8 cellular contexts compared by ENCODE assay signal in the genomic region with DNA sequence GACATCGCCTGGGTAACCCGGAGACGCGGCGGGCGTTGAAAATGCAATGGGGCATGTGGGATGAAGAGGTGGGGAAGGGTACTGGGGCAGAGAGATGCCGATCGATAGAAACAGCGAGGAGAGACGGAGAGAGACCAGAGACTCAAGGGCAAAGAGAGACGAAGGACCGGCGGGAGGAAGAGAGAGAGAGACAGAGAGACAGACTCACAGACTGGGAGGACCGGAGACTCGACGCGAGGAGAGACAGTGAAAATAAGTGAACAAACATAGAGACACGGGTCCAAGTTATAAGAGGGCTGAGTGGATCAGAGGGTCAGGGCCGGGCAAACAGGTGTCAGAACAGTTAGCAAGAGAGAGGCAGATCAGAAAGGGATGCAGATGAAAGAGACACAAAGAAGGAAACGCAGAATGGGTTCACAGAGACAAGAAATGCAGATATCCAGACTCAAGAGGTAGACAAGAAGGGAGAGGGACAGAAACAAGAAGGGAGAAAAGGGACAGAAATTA. TPM values are rescaled to one million over a fixed set of nuclear protein-coding genes. Genes with fewer than 3 reads are reported as not detected.
A peak's percentile ranks its signal among the peaks of the same experiment; 100 is the strongest.
DNase-seq lines count a peak whose midpoint lies in the region; ATAC-seq, FAIRE-seq and TF ChIP-seq lines count a peak whose summit lies in the region.

No MANE protein-coding gene starts in this region.

- peak overlapping the region; percentile 58 for H3K4me3 ChIP-seq in AG09309 (ENCODE audit: control insufficient read depth, low read depth, low read length)

- H3K4me3 Mint-ChIP-seq in naive B cell: peak overlapping the region; percentile 85 to 100 (median 99)

- H3K9me3 Mint-ChIP-seq in naive B cell: peaks cover 0 to 9% (median 0%) of the 10 kb centered on the region in 7 donors

- peaks cover 0 to 3% of the 10 kb centered on the region in 2 donors for H3K36me3 Mint-ChIP-seq in naive B cell

- FAIRE-seq in GM19239 (lab: Jason Lieb, UNC): no peak

- peaks cover 29% of the 10 kb centered on the region for H3K36me3 ChIP-seq in KOPT-K1 (ENCODE audit: insufficient read depth, low read length)

- ATAC-seq in naive B cell (ENCODE audit: low read depth in 2 of 2) (no peak), HG02759 (IDR thresholded peaks at IDR 0.05; ENCODE audit: unreplicated experiment) (no peak)

- DNase-seq in AG09309 (ENCODE audit: low read depth) (no peak), naive B cell (no peak), cerebellar cortex (ENCODE audit: low spot score) (no peak), GM20000 (ENCODE audit: low spot score) (no peak), GM19239 (ENCODE audit: insufficient read length, low spot score) (no peak)

- H3K4me1 Mint-ChIP-seq in naive B cell: peaks cover 47 to 61% (median 60%) of the 10 kb centered on the region in 3 donors

- H3K27ac ChIP-seq in KOPT-K1 (ENCODE audit: low read depth, low read length, poor library complexity, severe bottlenecking) (peak overlapping the region; percentile 94), cingulate gyrus (ENCODE audit: low read depth, low read length) (peak overlapping the region; percentile 99)

- no peaks in the 10 kb centered on the region for H3K9me3 ChIP-seq in KOPT-K1 (ENCODE audit: insufficient read depth, low read length, poor library complexity, severe bottlenecking)

- peak overlapping the region; percentile 98 to 100 (median 100) for H3K27ac Mint-ChIP-seq in naive B cell

- TF ChIP-seq CTCF in AG09309 (IDR thresholded peaks at IDR 0.05; ENCODE audit: control insufficient read depth, insufficient read depth, low read depth, low read length, missing control alignments): no peak
- no peak for TF ChIP-seq CTCF in GM20000 (IDR thresholded peaks at IDR 0.05; ENCODE audit: extremely low read depth, missing control alignments)

- H3K27me3 Mint-ChIP-seq in naive B cell: no peaks in the 10 kb centered on the region

RNA-seq across cellular contexts. Expression of gene MZF1, which starts 0.6 kb away (rescaled TPM):
- polyA plus RNA-seq in naive B cell (ENCODE audit: low read depth in 6 of 6): 10 to 100 TPM in 2 of 6 donors, 1 to 10 TPM in 4; 6.6 to 14.8 (median 9.3) TPM

RNA-seq across cellular contexts. Expression of gene UBE2M, which starts 15.3 kb away (rescaled TPM):
- 10 to 100 TPM; 10.8 to 24.2 (median 16.8) TPM for polyA plus RNA-seq in naive B cell (ENCODE audit: low read depth in 6 of 6)

RNA-seq across cellular contexts. Expression of gene CHMP2A, which starts 18.8 kb away (rescaled TPM):
- 100 to 1,000 TPM; 109 to 169 (median 122) TPM for polyA plus RNA-seq in naive B cell (ENCODE audit: low read depth in 6 of 6)

RNA-seq across cellular contexts. Expression of gene TRIM28, which starts 29.8 kb away (rescaled TPM):
- 100 to 1,000 TPM in 1 of 6 donors, 10 to 100 TPM in 5; 25.7 to 100 (median 50.8) TPM for polyA plus RNA-seq in naive B cell (ENCODE audit: low read depth in 6 of 6)

RNA-seq across cellular contexts. Expression of gene ZBTB45, which starts 54.1 kb away (rescaled TPM):
- 1 to 10 TPM; 3.3 to 6.8 (median 4.8) TPM for polyA plus RNA-seq in naive B cell (ENCODE audit: low read depth in 6 of 6)
